ENCODE assay signal across 8 cellular contexts in genomic region chr17:48612456-48612853, GRCh38. TPM values are rescaled to one million over a fixed set of nuclear protein-coding genes. Genes with fewer than 3 reads are reported as not detected.
A peak's percentile ranks its signal among the peaks of the same experiment; 100 is the strongest.
DNase-seq lines count a peak whose midpoint lies in the region; ATAC-seq, FAIRE-seq and TF ChIP-seq lines count a peak whose summit lies in the region.

No MANE protein-coding gene starts in this region.

- H3K4me3 Mint-ChIP-seq in activated T-cell treated with anti-CD3 and anti-CD28 coated beads, Interleukin-2, amount 50 U/mL, for 4 hours = peak overlapping the region; percentile 80

- H3K36me3 Mint-ChIP-seq in activated T-cell treated with anti-CD3 and anti-CD28 coated beads, Interleukin-2, amount 50 U/mL, for 4 hours (ENCODE audit: insufficient read depth) = no peaks in the 10 kb centered on the region

- H3K36me3 ChIP-seq in SJSA1 (no peaks in the 10 kb centered on the region; the same call in none of the 2 replicates), iPS-15b (ENCODE audit: control insufficient read depth, insufficient read depth, low read length) (no peaks in the 10 kb centered on the region), thymus (ENCODE audit: control insufficient read depth, insufficient read depth) (no peaks in the 10 kb centered on the region)

- no peaks in the 10 kb centered on the region for H3K9me3 ChIP-seq in SJSA1 (replicated peaks)
- no peaks in the 10 kb centered on the region for H3K9me3 ChIP-seq in iPS-15b (ENCODE audit: control insufficient read depth, insufficient read depth, low read length)
- H3K9me3 ChIP-seq in thymus (ENCODE audit: control insufficient read depth) = peaks cover 1% of the 10 kb centered on the region

- peaks cover 36% of the 10 kb centered on the region for H3K27me3 ChIP-seq in SJSA1 (replicated peaks)
- H3K27me3 ChIP-seq in iPS-15b (ENCODE audit: control insufficient read depth, insufficient read depth, low read length) = peaks cover 97% of the 10 kb centered on the region
- H3K27me3 ChIP-seq in thymus (ENCODE audit: control insufficient read depth, insufficient read depth) = peaks cover 83% of the 10 kb centered on the region

- H3K4me3 ChIP-seq in SJSA1 (peak overlapping the region; percentile 42), iPS-15b (ENCODE audit: low read depth, low read length) (peak overlapping the region; percentile 3), thymus (ENCODE audit: low read length) (peak overlapping the region; percentile 31)

- H3K27ac ChIP-seq in SJSA1 (no peak overlapping the region), thymus (ENCODE audit: low read depth) (no peak overlapping the region)

- no peak for TF ChIP-seq CTCF in D721Med (IDR thresholded peaks at IDR 0.05; ENCODE audit: insufficient read depth, missing control alignments)

- H3K9ac ChIP-seq in iPS-15b (ENCODE audit: low read depth, low read length) = no peak overlapping the region

- DNase-seq in activated T-cell treated with anti-CD3 and anti-CD28 coated beads, Interleukin-2, amount 50 U/mL, for 4 hours = no peak
- DNase-seq in activated T-cell treated with anti-CD3 and anti-CD28 coated beads for 4 hours = no peak
- no peak for DNase-seq in SJSA1 (ENCODE audit: low read depth in 1 of 2, low spot score in 2 of 2)
- DNase-seq in NCI-H82 treated with DMSO at 0.1 percent for 48 hours (lab: John Stamatoyannopoulos, UW; ENCODE audit: unreplicated experiment) = no peak
- DNase-seq in D721Med (ENCODE audit: insufficient read length, low spot score) = no peak

- no peaks in the 10 kb centered on the region for H3K9me3 Mint-ChIP-seq in activated T-cell treated with anti-CD3 and anti-CD28 coated beads, Interleukin-2, amount 50 U/mL, for 4 hours

- ATAC-seq in activated T-cell treated with anti-CD3 and anti-CD28 coated beads, Interleukin-2, amount 50 U/mL, for 4 hours = peak in 1 of 2 donors; percentile 7
- no peak for ATAC-seq in GM19452 (IDR thresholded peaks at IDR 0.05; ENCODE audit: unreplicated experiment)

- peaks cover 22% of the 10 kb centered on the region for H3K4me1 ChIP-seq in SJSA1 (replicated peaks)
- peaks cover 4% of the 10 kb centered on the region for H3K4me1 ChIP-seq in iPS-15b (ENCODE audit: control insufficient read depth, insufficient read depth, low read length)
- peaks cover 11% of the 10 kb centered on the region for H3K4me1 ChIP-seq in thymus (ENCODE audit: control insufficient read depth, insufficient read depth, low read length)

- H3K4me1 Mint-ChIP-seq in activated T-cell treated with anti-CD3 and anti-CD28 coated beads, Interleukin-2, amount 50 U/mL, for 4 hours (ENCODE audit: low read depth) = peaks cover 43% of the 10 kb centered on the region

- no peak for FAIRE-seq in D721Med (lab: Jason Lieb, UNC)

- peaks cover 75% of the 10 kb centered on the region for H3K27me3 Mint-ChIP-seq in activated T-cell treated with anti-CD3 and anti-CD28 coated beads, Interleukin-2, amount 50 U/mL, for 4 hours (ENCODE audit: low read depth)

- WGBS in thymus = 3% methylated on average over 15 of the region's 15 CpGs

RNA-seq across cellular contexts. Expression of gene HOXB7, which starts 1.6 kb away (rescaled TPM):
- total RNA-seq in activated T-cell treated with anti-CD3 and anti-CD28 coated beads, Interleukin-2, amount 50 U/mL, for 4 hours = under 1 TPM; 0.18 to 0.43 (median 0.38) TPM
- total RNA-seq in SJSA1 (2014; rRNA removed; shearing (Covaris generic)) = 23.0 and 28.4 TPM in 2 replicates
- polyA plus RNA-seq in thymus = 1.0 TPM

RNA-seq across cellular contexts. Expression of gene HOXB8, which starts 2.6 kb away (rescaled TPM):
- total RNA-seq in activated T-cell treated with anti-CD3 and anti-CD28 coated beads, Interleukin-2, amount 50 U/mL, for 4 hours = under 1 TPM in 2 of 3 donors, not detected in 1; 0.14 to 0.18 TPM
- not detected in 2 replicates for total RNA-seq in SJSA1 (2014; rRNA removed; shearing (Covaris generic))
- polyA plus RNA-seq in thymus = 0.07 TPM

RNA-seq across cellular contexts. Expression of gene HOXB6, which starts 7.7 kb away (rescaled TPM):
- under 1 TPM in 2 of 3 donors, not detected in 1; 0.24 to 0.27 TPM for total RNA-seq in activated T-cell treated with anti-CD3 and anti-CD28 coated beads, Interleukin-2, amount 50 U/mL, for 4 hours
- total RNA-seq in SJSA1 (2014; rRNA removed; shearing (Covaris generic)) = 4.8 and 7.1 TPM in 2 replicates
- 1.0 TPM for polyA plus RNA-seq in thymus

RNA-seq across cellular contexts. Expression of gene HOXB9, which starts 13.7 kb away (rescaled TPM):
- 1 to 10 TPM in 2 of 3 donors, under 1 TPM in 1; 0.63 to 1.4 (median 1.2) TPM for total RNA-seq in activated T-cell treated with anti-CD3 and anti-CD28 coated beads, Interleukin-2, amount 50 U/mL, for 4 hours
- total RNA-seq in SJSA1 (2014; rRNA removed; shearing (Covaris generic)) = 0.11 TPM in 1 of 2 replicates, not detected in the other
- 0.27 TPM for polyA plus RNA-seq in thymus

RNA-seq across cellular contexts. Expression of gene HOXB5, which starts 18.9 kb away (rescaled TPM):
- total RNA-seq in activated T-cell treated with anti-CD3 and anti-CD28 coated beads, Interleukin-2, amount 50 U/mL, for 4 hours = under 1 TPM in 1 of 3 donors, not detected in 2; 0.08 TPM
- total RNA-seq in SJSA1 (2014; rRNA removed; shearing (Covaris generic)) = 0.05 and 1.2 TPM in 2 replicates
- 0.16 TPM for polyA plus RNA-seq in thymus

Comparison
In these comparisons a context has a peak if more than half of its experiments do, and no peak if none do; other contexts are left out.
1. RNA of gene HOXB7, which starts 1.6 kb away (total RNA-seq): 23.0 to 28.4 TPM in SJSA1; 0.18 to 0.43 TPM in activated T-cell treated with anti-CD3 and anti-CD28 coated beads, Interleukin-2, amount 50 U/mL, for 4 hours; every median in the first group is over 10 times any median in the second.
2. Peak in every context shown above with its lines, with median percentiles within 50 percentile points of each other: H3K4me3 ChIP-seq.